18 cellular contexts compared by ENCODE assay signal in genomic region chr5:59422026-59422941, GRCh38.
"Had no signal": no experiment of that assay in that cellular context is flagged by ENCODE, and none has a peak within 500 bp of the region (broad histone marks: within the 10 kb centered on the region; RNA-seq: fewer than 3 reads in every experiment).

No MANE protein-coding gene starts in this region.

- H3K27me3 ChIP-seq: cardiac muscle cell, esophagus squamous epithelium, gastrocnemius medialis, neural progenitor cell, upper lobe of right lung had no signal

- H3K4me3 Mint-ChIP-seq: activated CD4-positive, alpha-beta T cell treated with anti-CD3 and anti-CD28 coated beads, Interleukin-2, amount 10 ng/mL, durations not matched to agents 7 days and 5 days; activated naive CD4-positive, alpha-beta T cell treated with anti-CD3 and anti-CD28 coated beads for 36 hours; activated T-helper 17 cell treated with anti-CD3 and anti-CD28 coated beads, Interleukin-2, amount 50 U/mL, for 72 hours; neural progenitor cell; stimulated activated naive CD8-positive, alpha-beta T cell treated with anti-CD3 and anti-CD28 coated beads, Interleukin-15, amount 100 ng/mL, for 72 hours; T-cell had no signal

- DNase-seq: activated CD4-positive, alpha-beta T cell treated with anti-CD3 and anti-CD28 coated beads, Interleukin-2, amount 10 ng/mL, durations not matched to agents 7 days and 5 days; activated naive CD4-positive, alpha-beta T cell treated with anti-CD3 and anti-CD28 coated beads for 36 hours; activated T-cell treated with anti-CD3 and anti-CD28 coated beads for 4 hours; esophagus squamous epithelium; gastrocnemius medialis; islet precursor cell; left ventricle myocardium superior; mesendoderm; SK-N-SH; stimulated activated CD4-positive, alpha-beta T cell treated with anti-CD3 and anti-CD28 coated beads, Interleukin-1b, Interleukin-23, amount 100 ng/mL, for 48 hours; stimulated activated naive CD8-positive, alpha-beta T cell treated with anti-CD3 and anti-CD28 coated beads, Interleukin-15, amount 100 ng/mL, for 72 hours; T-cell; T-helper 9 cell; upper lobe of right lung had no signal

- H2AFZ ChIP-seq: neural progenitor cell had no signal

- H3K4me1 Mint-ChIP-seq: activated CD4-positive, alpha-beta T cell treated with anti-CD3 and anti-CD28 coated beads, Interleukin-2, amount 10 ng/mL, durations not matched to agents 7 days and 5 days; activated T-helper 17 cell treated with anti-CD3 and anti-CD28 coated beads, Interleukin-2, amount 50 U/mL, for 72 hours; neural progenitor cell; stimulated activated naive CD8-positive, alpha-beta T cell treated with anti-CD3 and anti-CD28 coated beads, Interleukin-15, amount 100 ng/mL, for 72 hours; T-cell had no signal

- H3K36me3 Mint-ChIP-seq: neural progenitor cell, T-cell had no signal

- H3K27me3 Mint-ChIP-seq: activated CD4-positive, alpha-beta T cell treated with anti-CD3 and anti-CD28 coated beads, Interleukin-2, amount 10 ng/mL, durations not matched to agents 7 days and 5 days; stimulated activated naive CD8-positive, alpha-beta T cell treated with anti-CD3 and anti-CD28 coated beads, Interleukin-15, amount 100 ng/mL, for 72 hours had no signal

- H3K27ac ChIP-seq: cardiac muscle cell, esophagus squamous epithelium, neural progenitor cell, upper lobe of right lung had no signal

- ATAC-seq: activated T-helper 17 cell treated with anti-CD3 and anti-CD28 coated beads, Interleukin-2, amount 50 U/mL, for 72 hours; gastrocnemius medialis; left ventricle myocardium superior; sciatic nerve; stimulated activated naive CD8-positive, alpha-beta T cell treated with anti-CD3 and anti-CD28 coated beads, Interleukin-15, amount 100 ng/mL, for 72 hours; T-cell; upper lobe of right lung had no signal

- H3K36me3 ChIP-seq: cardiac muscle cell, esophagus squamous epithelium, gastrocnemius medialis, neural progenitor cell, upper lobe of right lung had no signal

- H3K4me1 ChIP-seq: esophagus squamous epithelium, neural progenitor cell, upper lobe of right lung had no signal

- H3K27ac Mint-ChIP-seq: activated CD4-positive, alpha-beta T cell treated with anti-CD3 and anti-CD28 coated beads, Interleukin-2, amount 10 ng/mL, durations not matched to agents 7 days and 5 days; activated naive CD4-positive, alpha-beta T cell treated with anti-CD3 and anti-CD28 coated beads for 36 hours; activated T-helper 17 cell treated with anti-CD3 and anti-CD28 coated beads, Interleukin-2, amount 50 U/mL, for 72 hours; neural progenitor cell; stimulated activated naive CD8-positive, alpha-beta T cell treated with anti-CD3 and anti-CD28 coated beads, Interleukin-15, amount 100 ng/mL, for 72 hours; T-cell had no signal

- H3K9me3 Mint-ChIP-seq: activated CD4-positive, alpha-beta T cell treated with anti-CD3 and anti-CD28 coated beads, Interleukin-2, amount 10 ng/mL, durations not matched to agents 7 days and 5 days; activated naive CD4-positive, alpha-beta T cell treated with anti-CD3 and anti-CD28 coated beads for 36 hours; activated T-helper 17 cell treated with anti-CD3 and anti-CD28 coated beads, Interleukin-2, amount 50 U/mL, for 72 hours; stimulated activated naive CD8-positive, alpha-beta T cell treated with anti-CD3 and anti-CD28 coated beads, Interleukin-15, amount 100 ng/mL, for 72 hours; T-cell had no signal

- H3K9ac ChIP-seq: neural progenitor cell, SK-N-SH had no signal

- H3K4me3 ChIP-seq: cardiac muscle cell, esophagus squamous epithelium, gastrocnemius medialis, neural progenitor cell, upper lobe of right lung had no signal

- H3K4me2 ChIP-seq: neural progenitor cell, SK-N-SH had no signal

- H3K9me3 ChIP-seq: esophagus squamous epithelium, gastrocnemius medialis, SK-N-SH, upper lobe of right lung had no signal
